In genomic region chr18:28152354-28152753, GRCh38 we compare ENCODE assay signal across 22 cellular contexts. TPM values are rescaled to one million over a fixed set of nuclear protein-coding genes. Genes with fewer than 3 reads are reported as not detected.
DNase-seq lines count a peak whose midpoint lies in the region; ATAC-seq and TF ChIP-seq lines count a peak whose summit lies in the region.
"Had no signal": no experiment of that assay in that cellular context is flagged by ENCODE, and none has a peak within 500 bp of the region (broad histone marks: within the 10 kb centered on the region; RNA-seq: fewer than 3 reads in every experiment).

No MANE protein-coding gene starts in this region.

- no peak for TF ChIP-seq CTCF in esophagus squamous epithelium (IDR thresholded peaks at IDR 0.05)

- intact Hi-C loops in right cardiac atrium (cut with DNase I) (no loop called here), esophagus squamous epithelium (cut with DNase I) (no loop called here)
- intact Hi-C loops in activated CD4-positive, alpha-beta memory T cell treated with anti-CD3 and anti-CD28 coated beads for 36 hours (cut with micrococcal nuclease): no loop called here

- H3K23ac ChIP-seq in neuronal stem cell (ENCODE audit: low read depth, low read length, poor library complexity): no peak overlapping the region

- 20% methylated on average over 4 of the region's 4 CpGs for WGBS in right cardiac atrium
- WGBS in neuronal stem cell (ENCODE audit: extremely low coverage in 2 of 2, insufficient read length in 2 of 2, insufficient replicate concordance in 1 of 2), 2 donors: no CpG with 5 or more reads among the region's 4 CpGs
- WGBS in esophagus squamous epithelium, 2 donors: 56 to 62% methylated on average over 4 of the region's 4 CpGs

- no peak overlapping the region for H3K4me3 Mint-ChIP-seq in activated CD4-positive, alpha-beta memory T cell treated with anti-CD3 and anti-CD28 coated beads for 36 hours
- H3K4me3 Mint-ChIP-seq: activated CD8-positive, alpha-beta T cell treated with anti-CD3 and anti-CD28 coated beads, Interleukin-2, amount 10 ng/mL, durations not matched to agents 7 days and 5 days; activated T-cell treated with anti-CD3 and anti-CD28 coated beads, Interleukin-2, amount 50 U/mL, for 4 hours; CD4-positive, CD25-positive, alpha-beta regulatory T cell; natural killer cell had no signal

- H2AK5ac ChIP-seq in neuronal stem cell (ENCODE audit: low read depth, low read length): no peak overlapping the region

- H4K8ac ChIP-seq in neuronal stem cell (ENCODE audit: low read depth, low read length): no peak overlapping the region

- no peak overlapping the region for H3K9ac ChIP-seq in neuronal stem cell (ENCODE audit: low read depth, low read length, poor library complexity)

- peaks cover 11% of the 10 kb centered on the region for H3K4me1 ChIP-seq in right cardiac atrium (ENCODE audit: control insufficient read depth, insufficient read depth, low read length)
- peaks cover 21 to 31% of the 10 kb centered on the region in 2 donors for H3K4me1 ChIP-seq in neuronal stem cell (ENCODE audit: control insufficient read depth in 2 of 2, insufficient read depth in 1 of 2, low read depth in 1 of 2, low read length in 2 of 2)
- no peaks in the 10 kb centered on the region for H3K4me1 ChIP-seq in esophagus squamous epithelium

- no peak overlapping the region for H2AFZ ChIP-seq in neuronal stem cell (ENCODE audit: low read length)

- no peaks in the 10 kb centered on the region for H3K27me3 Mint-ChIP-seq in activated CD4-positive, alpha-beta memory T cell treated with anti-CD3 and anti-CD28 coated beads for 36 hours
- H3K27me3 Mint-ChIP-seq: CD4-positive, CD25-positive, alpha-beta regulatory T cell; IgD-negative memory B cell had no signal

- CTCF ChIA-PET in activated CD4-positive, alpha-beta memory T cell treated with anti-CD3 and anti-CD28 coated beads for 36 hours (lab: Charles Lee): no interaction called here

- H3K18ac ChIP-seq in neuronal stem cell (ENCODE audit: low read length): peak overlapping the region; percentile 1

- H3K27me3 ChIP-seq in right cardiac atrium (ENCODE audit: control insufficient read depth, insufficient read depth) (no peaks in the 10 kb centered on the region), neuronal stem cell (ENCODE audit: control insufficient read depth in 3 of 3, insufficient read depth in 3 of 3, low read depth in 1 of 3, low read length in 3 of 3) (no peaks in the 10 kb centered on the region), esophagus squamous epithelium (no peaks in the 10 kb centered on the region)

- peak in 1 of 2 donors; percentile 23 for ATAC-seq in right cardiac atrium
- no peak for ATAC-seq in GM19455 (IDR thresholded peaks at IDR 0.05; ENCODE audit: unreplicated experiment)
- ATAC-seq: activated CD4-positive, CD25-positive, alpha-beta regulatory T cell treated with anti-CD3 and anti-CD28 coated beads, Interleukin-2, amount 50 U/mL, for 24 hours; activated CD8-positive, alpha-beta T cell treated with anti-CD3 and anti-CD28 coated beads, Interleukin-2, amount 10 ng/mL, durations not matched to agents 7 days and 5 days; activated T-cell treated with anti-CD3 and anti-CD28 coated beads, Interleukin-2, amount 50 U/mL, for 4 hours; natural killer cell had no signal

- H3K27ac ChIP-seq in caudate nucleus (ENCODE audit: low read depth, low read length): peak overlapping the region; percentile 65
- peak overlapping the region; percentile 70 for H3K27ac ChIP-seq in right cardiac atrium (ENCODE audit: low read length)
- peak overlapping the region; percentile 8 for H3K27ac ChIP-seq in neuronal stem cell (replicated peaks; ENCODE audit: low read length)
- H3K27ac ChIP-seq in esophagus squamous epithelium: no peak overlapping the region
- H3K27ac ChIP-seq: HL-60 had no signal

- H3K4me3 ChIP-seq in right cardiac atrium (ENCODE audit: low read length) (no peak overlapping the region), neuronal stem cell (ENCODE audit: low read length in 2 of 2) (no peak overlapping the region), esophagus squamous epithelium (no peak overlapping the region)

- no peaks in the 10 kb centered on the region for H3K9me3 ChIP-seq in right cardiac atrium (ENCODE audit: control insufficient read depth, low read length)
- H3K9me3 ChIP-seq in neuronal stem cell (replicated peaks in 1 of 2; ENCODE audit: control insufficient read depth in 2 of 2, insufficient read depth in 1 of 2, low read depth in 1 of 2, low read length in 2 of 2): no peaks in the 10 kb centered on the region
- H3K9me3 ChIP-seq in esophagus squamous epithelium: no peaks in the 10 kb centered on the region

- no peaks in the 10 kb centered on the region for H3K4me1 Mint-ChIP-seq in activated CD4-positive, alpha-beta memory T cell treated with anti-CD3 and anti-CD28 coated beads for 36 hours (ENCODE audit: low read depth)
- H3K4me1 Mint-ChIP-seq: CD4-positive, CD25-positive, alpha-beta regulatory T cell; IgD-negative memory B cell; natural killer cell had no signal

- H3K36me3 Mint-ChIP-seq in activated CD4-positive, alpha-beta memory T cell treated with anti-CD3 and anti-CD28 coated beads for 36 hours: no peaks in the 10 kb centered on the region
- H3K36me3 Mint-ChIP-seq: CD4-positive, CD25-positive, alpha-beta regulatory T cell; IgD-negative memory B cell; natural killer cell had no signal

- POLR2A ChIA-PET in activated CD4-positive, alpha-beta memory T cell treated with anti-CD3 and anti-CD28 coated beads for 36 hours (lab: Charles Lee): no interaction called here

- no peak overlapping the region for H2BK12ac ChIP-seq in neuronal stem cell (ENCODE audit: low read length)

- H2BK15ac ChIP-seq in neuronal stem cell (ENCODE audit: low read length): no peak overlapping the region

- no peak overlapping the region for H3K4ac ChIP-seq in neuronal stem cell (ENCODE audit: low read length)

- no peak overlapping the region for H2BK120ac ChIP-seq in neuronal stem cell (ENCODE audit: low read depth, low read length)

- H3K79me1 ChIP-seq in neuronal stem cell (ENCODE audit: low read depth, low read length): peaks cover 3% of the 10 kb centered on the region

- DNase-seq in C1 segment of cervical spinal cord (lab: John Stamatoyannopoulos, UW) (peak in 8 of 14 donors; percentile 33 to 61 (median 49)), caudate nucleus (lab: John Stamatoyannopoulos, UW) (peak in 9 of 61 donors; percentile 13 to 63 (median 26)), right cardiac atrium (no peak), neuronal stem cell (ENCODE audit: low spot score) (no peak), esophagus squamous epithelium (lab: John Stamatoyannopoulos, UW) (no peak), UCSD-AML1 (lab: John Stamatoyannopoulos, UW; ENCODE audit: unreplicated experiment) (no peak)
- no peak for DNase-seq in activated CD4-positive, alpha-beta memory T cell treated with anti-CD3 and anti-CD28 coated beads for 36 hours
- DNase-seq: activated CD8-positive, alpha-beta T cell treated with anti-CD3 and anti-CD28 coated beads, Interleukin-2, amount 10 ng/mL, durations not matched to agents 7 days and 5 days; activated naive CD4-positive, alpha-beta T cell treated with Interleukin-2 at 50 U/mL for 16 hours; activated T-cell treated with anti-CD3 and anti-CD28 coated beads, Interleukin-2, amount 50 U/mL, for 4 hours; CD4-positive, CD25-positive, alpha-beta regulatory T cell; kidney; natural killer cell; NCI-H1417 treated with DMSO at 0.1 percent for 48 hours; NCI-H2107; NCI-H510A treated with DMSO at 0.1 percent for 48 hours; stimulated activated CD8-positive, alpha-beta memory T cell treated with anti-CD3 and anti-CD28 coated beads, Interleukin-4, amount 100 ng/mL, for 48 hours; T-helper 9 cell had no signal

- no peak overlapping the region for H4K91ac ChIP-seq in neuronal stem cell (ENCODE audit: low read depth, low read length, poor library complexity)

- no peak overlapping the region for H3K14ac ChIP-seq in neuronal stem cell (ENCODE audit: low read length)

- no peak overlapping the region for H3K27ac Mint-ChIP-seq in activated CD4-positive, alpha-beta memory T cell treated with anti-CD3 and anti-CD28 coated beads for 36 hours
- H3K27ac Mint-ChIP-seq: activated CD8-positive, alpha-beta T cell treated with anti-CD3 and anti-CD28 coated beads, Interleukin-2, amount 10 ng/mL, durations not matched to agents 7 days and 5 days; CD4-positive, CD25-positive, alpha-beta regulatory T cell; IgD-negative memory B cell; natural killer cell had no signal

- H3K9me3 Mint-ChIP-seq in activated CD4-positive, alpha-beta memory T cell treated with anti-CD3 and anti-CD28 coated beads for 36 hours: peaks cover 18% of the 10 kb centered on the region

- H3K4me2 ChIP-seq in neuronal stem cell (ENCODE audit: insufficient read depth, low read length, poor library complexity, severe bottlenecking): no peak overlapping the region

- H3K36me3 ChIP-seq in neuronal stem cell (replicated peaks in 1 of 2; ENCODE audit: control insufficient read depth in 2 of 2, insufficient read depth in 2 of 2, low read length in 2 of 2) (peaks cover 2 to 61% of the 10 kb centered on the region in 2 donors), esophagus squamous epithelium (no peaks in the 10 kb centered on the region)

- TF ChIP-seq POLR2A in esophagus squamous epithelium (IDR thresholded peaks at IDR 0.05): no peak

- H2BK5ac ChIP-seq in neuronal stem cell (ENCODE audit: low read length): no peak overlapping the region

RNA-seq across cellular contexts. Expression of gene CDH2, which starts 24.6 kb away (rescaled TPM):
- total RNA-seq in right cardiac atrium: 100 to 1,000 TPM; 204 to 338 (median 262) TPM
- polyA plus RNA-seq in right cardiac atrium: 75.6 TPM
- 169 TPM for polyA plus RNA-seq in neuronal stem cell (2013, experiment 1 of 2)
- polyA plus RNA-seq in neuronal stem cell (2013, experiment 2 of 2): 173 TPM
- under 1 TPM; 0.11 to 0.88 (median 0.28) TPM for total RNA-seq in esophagus squamous epithelium
- total RNA-seq in activated CD4-positive, alpha-beta memory T cell treated with anti-CD3 and anti-CD28 coated beads for 36 hours: not detected
- total RNA-seq: CD4-positive, CD25-positive, alpha-beta regulatory T cell had no signal
- polyA plus RNA-seq: CD4-positive, CD25-positive, alpha-beta regulatory T cell; IgD-negative memory B cell had no signal

Comparison
In these comparisons a context has a peak if more than half of its experiments do, and no peak if none do; other contexts are left out.
1. DNase-seq: peak in C1 segment of cervical spinal cord (8 of 14); none in right cardiac atrium (0 of 3), neuronal stem cell (single experiment), esophagus squamous epithelium (single experiment), UCSD-AML1 (single experiment) and activated CD4-positive, alpha-beta memory T cell treated with anti-CD3 and anti-CD28 coated beads for 36 hours (single experiment).
2. H3K27ac ChIP-seq: peak in caudate nucleus (single experiment), right cardiac atrium (single experiment) and neuronal stem cell (single experiment); none in esophagus squamous epithelium (0 of 4).
3. RNA of gene CDH2, which starts 24.6 kb away (total RNA-seq): 204 to 338 TPM in right cardiac atrium; 0.11 to 0.88 TPM in esophagus squamous epithelium and not detected in activated CD4-positive, alpha-beta memory T cell treated with anti-CD3 and anti-CD28 coated beads for 36 hours; every median in the first group is over 100 times any median in the second.